Comparison of ENCODE assay signal across 14 cellular contexts in the genomic region with DNA sequence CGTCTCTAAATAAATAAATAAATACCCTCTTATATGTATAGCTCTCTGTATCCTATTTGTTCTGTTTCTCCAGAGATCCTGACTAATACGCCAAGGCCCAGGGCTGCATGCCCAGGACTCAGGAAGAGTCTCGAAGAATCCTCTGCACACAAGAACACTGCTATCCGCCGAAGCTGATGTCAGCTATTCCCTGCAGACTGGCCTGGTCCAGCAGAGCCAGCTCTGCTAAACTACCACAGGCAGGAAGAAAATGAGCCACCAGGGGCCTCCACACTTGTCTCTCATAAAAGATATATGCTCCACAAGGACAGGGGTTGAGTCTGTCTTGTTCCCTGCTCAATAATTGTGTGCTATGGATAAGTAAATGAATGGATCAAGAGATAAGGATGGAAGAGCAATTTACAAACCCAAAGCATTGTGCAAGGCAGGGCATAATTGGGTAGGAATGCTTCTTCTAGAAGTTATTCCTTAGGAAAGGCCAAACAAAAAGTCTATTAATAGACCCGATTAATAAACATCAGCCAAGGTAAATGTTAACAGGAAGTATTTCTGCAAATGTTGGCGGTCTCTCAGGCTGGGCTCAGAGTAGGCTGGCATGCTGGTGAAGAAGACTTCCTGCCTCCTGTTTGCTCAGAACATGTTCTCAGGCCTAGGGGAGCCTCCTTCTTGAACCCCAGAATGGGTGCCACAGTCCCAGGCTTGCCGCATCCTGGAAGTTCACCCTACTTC. TPM values are rescaled to one million over a fixed set of nuclear protein-coding genes. Genes with fewer than 3 reads are reported as not detected.
DNase-seq lines count a peak whose midpoint lies in the region; ATAC-seq and TF ChIP-seq lines count a peak whose summit lies in the region.
"Had no signal": no experiment of that assay in that cellular context is flagged by ENCODE, and none has a peak within 500 bp of the region (broad histone marks: within the 10 kb centered on the region; RNA-seq: fewer than 3 reads in every experiment).

No MANE protein-coding gene starts in this region.

- in situ Hi-C loops in GM23248 (cut with MboI) = no loop called here
- in situ Hi-C loops in astrocyte of the spinal cord (cut with HindIII; ENCODE audit: low sequenced_read_pairs) = no loop called here

- no peak overlapping the region for H3K4me2 ChIP-seq in GM23248 (ENCODE audit: unreplicated experiment)

- H3F3A ChIP-seq in GM23248 (ENCODE audit: insufficient read depth) = no peaks in the 10 kb centered on the region

- no peak overlapping the region for H3K27ac ChIP-seq in GM23248
- H3K27ac ChIP-seq in psoas muscle = no peak overlapping the region

- H2AFZ ChIP-seq in GM23248 = no peak overlapping the region

- peak; percentile 49 for DNase-seq in GM23248
- DNase-seq in astrocyte of the spinal cord (ENCODE audit: low read depth, low spot score) = no peak
- peak; percentile 44 for DNase-seq in left cardiac atrium
- DNase-seq in psoas muscle = peak; percentile 47 to 74
- no peak for DNase-seq in A172 (ENCODE audit: low spot score)
- DNase-seq in NCI-H2196 (lab: John Stamatoyannopoulos, UW; ENCODE audit: unreplicated experiment) = no peak
- DNase-seq: activated CD4-positive, alpha-beta T cell treated with anti-CD3 and anti-CD28 coated beads for 36 hours; NCI-H524; stimulated activated naive B cell treated with anti-CD40 and anti-IgM and Interleukin-4, amounts not matched to agents 10 μg/mL and 1 μg/mL and 100 μg/mL, for 72 hours had no signal

- H3K36me3 ChIP-seq in GM23248 (ENCODE audit: low read depth) (no peaks in the 10 kb centered on the region), psoas muscle (ENCODE audit: insufficient read depth in 1 of 2, low read depth in 1 of 2) (no peaks in the 10 kb centered on the region)

- no peaks in the 10 kb centered on the region for H3K9me2 ChIP-seq in GM23248 (ENCODE audit: insufficient read depth)

- 57 to 58% methylated on average over 8 of the region's 8 CpGs for WGBS in GM23248 (ENCODE audit: low coverage in 1 of 2, low lambda C conversion rate in 2 of 2, missing lambda C conversion rate in 2 of 2), 2 experiments
- WGBS in psoas muscle, 3 donors = 59 to 73% (median 71%) methylated on average over 8 of the region's 8 CpGs

- H3K9ac ChIP-seq in GM23248 = no peak overlapping the region

- intact Hi-C loops in left cardiac atrium (cut with DNase I) = no loop called here
- intact Hi-C loops in psoas muscle (cut with DNase I) = no loop called here

- H3K9me3 ChIP-seq in GM23248 (ENCODE audit: low read depth) (no peaks in the 10 kb centered on the region), psoas muscle (no peaks in the 10 kb centered on the region)

- TF ChIP-seq CTCF in astrocyte of the spinal cord (IDR thresholded peaks at IDR 0.05; ENCODE audit: low read depth, low read length) (peak; percentile 13), psoas muscle (IDR thresholded peaks at IDR 0.05) (no peak)

- H4K20me1 ChIP-seq in GM23248 (ENCODE audit: insufficient read depth) = no peaks in the 10 kb centered on the region

- H3K4me3 ChIP-seq in GM23248 (no peak overlapping the region), astrocyte of the spinal cord (ENCODE audit: low read depth, low read length) (no peak overlapping the region), psoas muscle (no peak overlapping the region)
- H3K4me3 ChIP-seq: GM12878 had no signal

- H3K27me3 ChIP-seq in GM23248 (replicated peaks; ENCODE audit: insufficient read depth) (no peaks in the 10 kb centered on the region), psoas muscle (ENCODE audit: insufficient read depth in 3 of 3, low read length in 2 of 3) (no peaks in the 10 kb centered on the region)

- H3K79me2 ChIP-seq in GM23248 (ENCODE audit: insufficient read depth) = no peaks in the 10 kb centered on the region

- peak; percentile 78 to 80 for ATAC-seq in left cardiac atrium
- ATAC-seq in psoas muscle = peak; percentile 34 to 57 (median 55)
- ATAC-seq in GM19467 (IDR thresholded peaks at IDR 0.05; ENCODE audit: unreplicated experiment) = no peak
- no peak for ATAC-seq in HG03139 (IDR thresholded peaks at IDR 0.05; ENCODE audit: unreplicated experiment)
- ATAC-seq: activated CD4-positive, alpha-beta T cell treated with anti-CD3 and anti-CD28 coated beads for 36 hours; activated T-helper 17 cell treated with anti-CD3 and anti-CD28 coated beads, Interleukin-2, amount 50 U/mL, for 72 hours; esophagus mucosa; GM12878; stimulated activated naive B cell treated with anti-CD40 and anti-IgM and Interleukin-4, amounts not matched to agents 10 μg/mL and 1 μg/mL and 100 μg/mL, for 72 hours had no signal

- H3K4me1 ChIP-seq in GM23248 (ENCODE audit: insufficient read depth) (no peaks in the 10 kb centered on the region), psoas muscle (peaks cover 5% of the 10 kb centered on the region)

RNA-seq across cellular contexts. Expression of gene MAN1C1, which starts 26.3 kb away (rescaled TPM):
- total RNA-seq in GM23248 (2014; rRNA removed; shearing (Covaris generic)) = 0.51 and 1.1 TPM in 2 replicates
- polyA plus RNA-seq in GM23248 (2016; fragmentation: Nextera tagmentation; extraction: Ambion mirVana) = 0.29 and 0.43 TPM in 2 replicates
- 10 to 100 TPM; 11.0 to 14.8 TPM for total RNA-seq in left cardiac atrium
- 1 to 10 TPM; 1.8 to 6.7 (median 2.5) TPM for total RNA-seq in psoas muscle
- polyA plus RNA-seq in psoas muscle = 1 to 10 TPM; 1.8 to 2.0 (median 1.9) TPM
- total RNA-seq in A172 (2014; rRNA removed; shearing (Covaris generic)) = 0.67 and 1.5 TPM in 2 replicates

RNA-seq across cellular contexts. Expression of gene LDLRAP1, which starts 46.9 kb away (rescaled TPM):
- total RNA-seq in GM23248 (2014; rRNA removed; shearing (Covaris generic)) = 22.5 and 23.6 TPM in 2 replicates
- polyA plus RNA-seq in GM23248 (2016; fragmentation: Nextera tagmentation; extraction: Ambion mirVana) = 26.9 and 29.5 TPM in 2 replicates
- 10 to 100 TPM in 1 of 2 donors, 1 to 10 TPM in 1; 9.5 to 10.3 TPM for total RNA-seq in left cardiac atrium
- total RNA-seq in psoas muscle = 10 to 100 TPM; 10.1 to 12.9 (median 10.9) TPM
- 10 to 100 TPM in 1 of 3 donors, 1 to 10 TPM in 2; 5.6 to 10.5 (median 6.7) TPM for polyA plus RNA-seq in psoas muscle
- total RNA-seq in A172 (2014; rRNA removed; shearing (Covaris generic)) = 8.0 and 12.7 TPM in 2 replicates

Comparison
In these comparisons a context has a peak if more than half of its experiments do, and no peak if none do; other contexts are left out.
1. DNase-seq: peak in GM23248 (single experiment), left cardiac atrium (single experiment) and psoas muscle (2 of 2); none in astrocyte of the spinal cord (single experiment), A172 (single experiment) and NCI-H2196 (single experiment).
2. ATAC-seq: peak in left cardiac atrium (2 of 2) and psoas muscle (4 of 4); none in GM19467 (single experiment) and HG03139 (single experiment).